Comparison of ENCODE assay signal across 11 cellular contexts in the genomic region with DNA sequence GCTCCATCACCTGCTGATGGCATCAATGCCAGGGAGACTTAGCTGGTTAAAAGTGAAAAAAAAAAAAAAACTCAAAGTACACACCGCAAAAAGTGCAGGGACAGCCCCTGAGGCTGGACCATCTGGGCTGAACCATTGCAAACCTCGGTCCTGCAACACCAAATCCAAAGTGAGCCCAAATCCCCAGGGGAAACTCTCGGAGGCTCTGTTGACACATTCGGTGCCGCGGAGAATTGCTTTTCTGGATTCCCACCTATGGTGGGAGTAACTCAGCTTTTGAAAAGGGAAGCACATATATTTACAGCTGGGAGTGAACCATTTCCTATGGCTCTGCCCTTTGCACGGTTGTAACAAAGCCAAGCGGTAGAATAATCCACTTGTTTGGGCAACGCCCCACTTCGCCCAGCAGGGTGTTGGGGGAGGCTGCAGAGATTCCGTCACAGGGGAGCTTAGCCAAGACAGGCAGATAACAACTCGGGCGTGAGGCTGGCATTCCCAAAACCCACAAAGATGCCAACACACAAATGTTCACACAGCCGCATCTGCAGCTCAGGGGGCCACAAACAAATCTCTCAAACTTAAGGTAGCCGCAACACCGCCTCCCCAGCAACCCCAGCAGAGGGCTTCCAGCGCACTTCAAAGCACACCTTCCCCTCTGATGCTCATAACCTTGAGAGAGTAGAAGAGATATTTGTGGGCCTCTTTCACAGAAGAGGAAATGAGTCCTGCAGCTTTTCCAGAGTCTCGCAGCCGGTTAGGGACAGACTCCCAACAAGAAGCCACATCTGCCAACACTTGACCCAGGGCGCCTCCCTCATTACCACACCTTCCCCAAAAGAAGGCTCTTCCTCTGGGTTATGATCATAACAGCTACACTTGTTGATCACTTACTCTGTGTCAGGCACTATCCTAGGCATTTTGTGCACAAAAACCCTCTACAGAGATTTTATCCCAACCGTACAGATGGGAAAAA. TPM values are rescaled to one million over a fixed set of nuclear protein-coding genes. Genes with fewer than 3 reads are reported as not detected.
DNase-seq lines count a peak whose midpoint lies in the region; ATAC-seq and TF ChIP-seq lines count a peak whose summit lies in the region.
"Had no signal": no experiment of that assay in that cellular context is flagged by ENCODE, and none has a peak within 500 bp of the region (broad histone marks: within the 10 kb centered on the region; RNA-seq: fewer than 3 reads in every experiment).

No MANE protein-coding gene starts in this region.

- no peak for TF ChIP-seq EP300 in transverse colon (IDR thresholded peaks at IDR 0.05; ENCODE audit: low read depth)

- no peaks in the 10 kb centered on the region for H3K36me3 ChIP-seq in breast epithelium
- H3K36me3 ChIP-seq in esophagus squamous epithelium, result no peaks in the 10 kb centered on the region
- H3K36me3 ChIP-seq in transverse colon, result no peaks in the 10 kb centered on the region
- H3K36me3 ChIP-seq: upper lobe of left lung had no signal

- H3K9me3 ChIP-seq in breast epithelium (no peaks in the 10 kb centered on the region), esophagus squamous epithelium (no peaks in the 10 kb centered on the region), transverse colon (no peaks in the 10 kb centered on the region)
- H3K9me3 ChIP-seq: upper lobe of left lung had no signal

- H3K27me3 Mint-ChIP-seq in MCF 10A (ENCODE audit: insufficient read depth, unreplicated experiment), result no peaks in the 10 kb centered on the region

- BruUV-seq in MCF 10A (replicated peaks; lab: Mats Ljungman, UMichigan), result no TSS peak

- TF ChIP-seq CTCF in MCF 10A (IDR thresholded peaks at IDR 0.05; ENCODE audit: unreplicated experiment) (no peak), breast epithelium (IDR thresholded peaks at IDR 0.05) (no peak), esophagus squamous epithelium (IDR thresholded peaks at IDR 0.05) (peak in 4 of 6 experiments; percentile 6 to 25 (median 18)), transverse colon (IDR thresholded peaks at IDR 0.05) (peak in 3 of 5 experiments; percentile 22 to 56 (median 41))

- CTCF ChIA-PET in MCF 10A (lab: Yijun Ruan, JAX), result interaction anchor here (0.5 to 1.8 kb wide), 6 partner anchors 16 to 385 kb away, joined by 3 to 5 read pairs (median 4); no protein-coding TSS in a partner anchor

- no peaks in the 10 kb centered on the region for H3K9me3 Mint-ChIP-seq in MCF 10A (ENCODE audit: unreplicated experiment)

- ATAC-seq in GM19397 (IDR thresholded peaks at IDR 0.05; ENCODE audit: unreplicated experiment) (no peak), HG03280 (IDR thresholded peaks at IDR 0.05; ENCODE audit: unreplicated experiment) (no peak)

- no peak for TF ChIP-seq POLR2A in breast epithelium (IDR thresholded peaks at IDR 0.05)
- TF ChIP-seq POLR2A in esophagus squamous epithelium (IDR thresholded peaks at IDR 0.05), result no peak
- TF ChIP-seq POLR2A in transverse colon (IDR thresholded peaks at IDR 0.05), result no peak

- no peaks in the 10 kb centered on the region for H3K4me1 Mint-ChIP-seq in MCF 10A (ENCODE audit: insufficient read depth, unreplicated experiment)

- H3K36me3 Mint-ChIP-seq in MCF 10A (ENCODE audit: insufficient read depth, unreplicated experiment), result no peaks in the 10 kb centered on the region

- intact Hi-C loops in MCF 10A (cut with micrococcal nuclease) (no loop called here), breast epithelium (cut with DNase I; ENCODE audit: low total_unique reads) (no loop called here), esophagus squamous epithelium (cut with DNase I) (no loop called here), transverse colon (cut with DNase I; ENCODE audit: low total_unique reads) (no loop called here)

- no peak overlapping the region for H3K4me3 ChIP-seq in breast epithelium
- H3K4me3 ChIP-seq in esophagus squamous epithelium, result peak overlapping the region in 1 of 4 donors; percentile 30
- peak overlapping the region in 2 of 4 donors; percentile 7 to 31 for H3K4me3 ChIP-seq in transverse colon
- H3K4me3 ChIP-seq: upper lobe of left lung had no signal

- in situ Hi-C loops in transverse colon (cut with MboI; ENCODE audit: low pct_ligation_motif_present in 1 of 4, low pct_unique_long_range_greater_than_20kb in 1 of 4, low sequenced_read_pairs in 3 of 4), result no loop called here

- WGBS in esophagus squamous epithelium, 2 donors, result 32 to 44% methylated on average over 15 to 19 of the region's 21 CpGs
- WGBS in transverse colon (ENCODE audit: low coverage in 1 of 2), 2 donors, result 36 to 82% methylated on average over 4 to 21 of the region's 21 CpGs

- no peak overlapping the region for H3K27ac Mint-ChIP-seq in MCF 10A (ENCODE audit: low read depth, unreplicated experiment)

- H3K27ac ChIP-seq in breast epithelium (no peak overlapping the region), esophagus squamous epithelium (no peak overlapping the region), transverse colon (peak overlapping the region; percentile 76 to 81 (median 79))
- H3K27ac ChIP-seq: upper lobe of left lung had no signal

- H3K4me3 Mint-ChIP-seq in MCF 10A (ENCODE audit: unreplicated experiment), result no peak overlapping the region

- H3K4me1 ChIP-seq in breast epithelium (no peaks in the 10 kb centered on the region), esophagus squamous epithelium (peaks cover 14 to 18% (median 15%) of the 10 kb centered on the region in 3 donors), transverse colon (peaks cover 16 to 34% (median 22%) of the 10 kb centered on the region in 4 donors)

- DNase-seq in MCF 10A (ENCODE audit: unreplicated experiment), result peak; percentile 61
- DNase-seq in breast epithelium (ENCODE audit: low spot score in 2 of 2), result no peak
- peak; percentile 31 for DNase-seq in NCI-H2227 treated with DMSO at 0.1 percent for 48 hours (lab: John Stamatoyannopoulos, UW)
- DNase-seq in esophagus squamous epithelium (lab: John Stamatoyannopoulos, UW), result no peak
- DNase-seq in transverse colon, result peak; percentile 89
- DNase-seq in NCI-H187 treated with DMSO at 0.1 percent for 48 hours (lab: John Stamatoyannopoulos, UW), result no peak
- DNase-seq: NCI-H2081 treated with DMSO at 0.1 percent for 48 hours, retina had no signal

- POLR2A ChIA-PET in MCF 10A (lab: Yijun Ruan, JAX), result interaction anchor here (1.1 kb wide), 1 partner anchor 23 kb away, joined by 6 read pairs; no protein-coding TSS in a partner anchor

- H3K27me3 ChIP-seq in breast epithelium (no peaks in the 10 kb centered on the region), esophagus squamous epithelium (peaks cover 0 to 41% (median 0%) of the 10 kb centered on the region in 4 donors), transverse colon (no peaks in the 10 kb centered on the region)
- H3K27me3 ChIP-seq: upper lobe of left lung had no signal

RNA-seq across cellular contexts. Expression of a gene that starts 11.4 kb away (rescaled TPM):
- 0.29 TPM in 1 of 2 replicates, not detected in the other for total RNA-seq in MCF 10A (2022)
- 1 to 10 TPM; 2.3 to 6.4 (median 3.8) TPM for total RNA-seq in breast epithelium
- total RNA-seq in esophagus squamous epithelium, result 1 to 10 TPM in 1 of 4 donors, under 1 TPM in 3; 0.04 to 4.3 (median 0.87) TPM
- 10 to 100 TPM in 3 of 4 donors, 1 to 10 TPM in 1; 1.8 to 24.3 (median 12.1) TPM for total RNA-seq in transverse colon

Comparison
In these comparisons a context has a peak if more than half of its experiments do, and no peak if none do; other contexts are left out.
1. DNase-seq: peak in MCF 10A (single experiment), NCI-H2227 treated with DMSO at 0.1 percent for 48 hours (single experiment) and transverse colon (single experiment); none in breast epithelium (0 of 2), esophagus squamous epithelium (single experiment) and NCI-H187 treated with DMSO at 0.1 percent for 48 hours (single experiment).
2. CTCF ChIP-seq: peak in esophagus squamous epithelium (4 of 6) and transverse colon (3 of 5); none in MCF 10A (single experiment) and breast epithelium (0 of 3).
3. H3K27ac ChIP-seq: peak in transverse colon (4 of 4); none in breast epithelium (0 of 2) and esophagus squamous epithelium (0 of 4).